11 cellular contexts compared by ENCODE assay signal in genomic region chr7:142188846-142189245, GRCh38.
A peak's percentile ranks its signal among the peaks of the same experiment; 100 is the strongest.
DNase-seq lines count a peak whose midpoint lies in the region; ATAC-seq, FAIRE-seq and TF ChIP-seq lines count a peak whose summit lies in the region.
"Had no signal": no experiment of that assay in that cellular context is flagged by ENCODE, and none has a peak within 500 bp of the region (broad histone marks: within the 10 kb centered on the region; RNA-seq: fewer than 3 reads in every experiment).

No MANE protein-coding gene starts in this region.

- ATAC-seq in right cardiac atrium (no peak), upper lobe of right lung (no peak), GM21717 (IDR thresholded peaks at IDR 0.05; ENCODE audit: unreplicated experiment) (no peak)

- H3K36me3 ChIP-seq in left ventricle myocardium inferior (no peaks in the 10 kb centered on the region), hepatocyte (replicated peaks; ENCODE audit: insufficient read depth, low read depth) (no peaks in the 10 kb centered on the region), upper lobe of right lung (no peaks in the 10 kb centered on the region), vagina (no peaks in the 10 kb centered on the region)

- no peak overlapping the region for H2AFZ ChIP-seq in hepatocyte

- H3K79me2 ChIP-seq in hepatocyte, result no peaks in the 10 kb centered on the region

- TF ChIP-seq POLR2A in vagina (IDR thresholded peaks at IDR 0.05), result no peak

- H3K4me3 ChIP-seq in left ventricle myocardium inferior, result no peak overlapping the region
- no peak overlapping the region for H3K4me3 ChIP-seq in right cardiac atrium (ENCODE audit: low read length)
- H3K4me3 ChIP-seq in hepatocyte, result no peak overlapping the region
- no peak overlapping the region for H3K4me3 ChIP-seq in upper lobe of right lung
- H3K4me3 ChIP-seq in vagina, result no peak overlapping the region

- H3K9me2 ChIP-seq in hepatocyte (replicated peaks; ENCODE audit: insufficient read depth), result no peaks in the 10 kb centered on the region

- no peaks in the 10 kb centered on the region for H4K20me1 ChIP-seq in hepatocyte (ENCODE audit: insufficient read depth, poor library complexity, severe bottlenecking)

- TF ChIP-seq CTCF in left ventricle myocardium inferior (IDR thresholded peaks at IDR 0.05; ENCODE audit: borderline replicate concordance) (peak; percentile 38), hepatocyte (IDR thresholded peaks at IDR 0.05; ENCODE audit: poor library complexity) (peak; percentile 51), upper lobe of right lung (IDR thresholded peaks at IDR 0.05) (peak; percentile 28), vagina (IDR thresholded peaks at IDR 0.05) (no peak)

- FAIRE-seq in HTR-8/SVneo (lab: Jason Lieb, UNC), result no peak

- no peaks in the 10 kb centered on the region for H3K9me3 ChIP-seq in left ventricle myocardium inferior (replicated peaks)
- no peaks in the 10 kb centered on the region for H3K9me3 ChIP-seq in right cardiac atrium (ENCODE audit: control insufficient read depth, low read length)
- H3K9me3 ChIP-seq in hepatocyte (ENCODE audit: low read depth), result no peaks in the 10 kb centered on the region
- H3K9me3 ChIP-seq in upper lobe of right lung, result no peaks in the 10 kb centered on the region
- peaks cover 2% of the 10 kb centered on the region for H3K9me3 ChIP-seq in vagina

- H3K4me2 ChIP-seq in hepatocyte, result no peak overlapping the region

- H3K4me1 ChIP-seq in left ventricle myocardium inferior (no peaks in the 10 kb centered on the region), right cardiac atrium (ENCODE audit: control insufficient read depth, insufficient read depth, low read length) (no peaks in the 10 kb centered on the region), hepatocyte (ENCODE audit: insufficient read depth) (no peaks in the 10 kb centered on the region), upper lobe of right lung (peaks cover 5% of the 10 kb centered on the region), vagina (no peaks in the 10 kb centered on the region)

- H3K27me3 ChIP-seq in left ventricle myocardium inferior (ENCODE audit: low read depth), result no peaks in the 10 kb centered on the region
- no peaks in the 10 kb centered on the region for H3K27me3 ChIP-seq in right cardiac atrium (ENCODE audit: control insufficient read depth, insufficient read depth)
- H3K27me3 ChIP-seq in hepatocyte, result no peaks in the 10 kb centered on the region
- peaks cover 4% of the 10 kb centered on the region for H3K27me3 ChIP-seq in upper lobe of right lung
- no peaks in the 10 kb centered on the region for H3K27me3 ChIP-seq in vagina

- DNase-seq in left ventricle myocardium inferior (no peak), right cardiac atrium (no peak), RKO (ENCODE audit: low spot score) (peak; percentile 48), hepatocyte (ENCODE audit: low spot score) (no peak), upper lobe of right lung (no peak), vagina (ENCODE audit: extremely low spot score in 2 of 2) (no peak), HTR-8/SVneo (ENCODE audit: insufficient read length, low spot score) (no peak)
- DNase-seq: activated naive CD4-positive, alpha-beta T cell treated with Interleukin-2 at 50 U/mL for 16 hours; DMS79 treated with DMSO at 0.1 percent for 48 hours; foreskin fibroblast had no signal

- no peak overlapping the region for H3K27ac ChIP-seq in left ventricle myocardium inferior (replicated peaks)
- no peak overlapping the region for H3K27ac ChIP-seq in right cardiac atrium (ENCODE audit: low read length)
- no peak overlapping the region for H3K27ac ChIP-seq in hepatocyte
- H3K27ac ChIP-seq in upper lobe of right lung, result no peak overlapping the region
- H3K27ac ChIP-seq in vagina, result no peak overlapping the region

- intact Hi-C loops in left ventricle myocardium inferior (cut with micrococcal nuclease), result no loop called here
- intact Hi-C loops in right cardiac atrium (cut with DNase I), result loop anchor here in 2 of 4 donors (10.0 kb wide), 1 partner anchor 214 kb away; the partner anchor contains the start of gene TAS2R38 (in 2 of the 2)
- intact Hi-C loops in upper lobe of right lung (cut with DNase I), result no loop called here
- intact Hi-C loops in vagina (cut with DNase I), result no loop called here

Comparison
In these comparisons a context has a peak if more than half of its experiments do, and no peak if none do; other contexts are left out.
1. CTCF ChIP-seq: peak in left ventricle myocardium inferior (single experiment), hepatocyte (single experiment) and upper lobe of right lung (single experiment); none in vagina (0 of 3).